Comparison of ENCODE assay signal across 16 cellular contexts in the genomic region with DNA sequence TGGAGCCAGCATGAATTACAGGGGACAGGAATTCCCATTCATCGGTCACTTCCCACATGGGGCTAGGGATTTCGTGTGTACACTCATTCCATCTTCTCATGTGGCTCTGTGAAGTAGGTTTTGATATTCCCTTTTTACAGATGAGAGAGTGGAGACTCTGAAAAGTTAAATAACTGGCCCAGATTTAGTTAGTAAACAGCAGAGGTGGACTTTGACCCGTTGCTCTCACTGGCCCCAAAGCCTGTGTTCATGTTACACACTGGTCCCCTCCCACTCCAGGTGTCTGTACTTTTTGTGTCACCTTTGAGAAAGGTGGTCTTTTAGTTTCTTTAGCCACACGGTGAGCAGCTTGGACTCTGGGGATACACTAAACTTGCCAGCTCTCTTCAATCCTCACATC.
A peak's percentile ranks its signal among the peaks of the same experiment; 100 is the strongest.
DNase-seq lines count a peak whose midpoint lies in the region; ATAC-seq, FAIRE-seq and TF ChIP-seq lines count a peak whose summit lies in the region.
"Had no signal": no experiment of that assay in that cellular context is flagged by ENCODE, and none has a peak within 500 bp of the region (broad histone marks: within the 10 kb centered on the region; RNA-seq: fewer than 3 reads in every experiment).

No MANE protein-coding gene starts in this region.

- ATAC-seq in left colon = peak; percentile 32
- ATAC-seq in stimulated activated effector memory CD8-positive, alpha-beta T cell treated with anti-CD3 and anti-CD28 coated beads, Interleukin-12 subunit alpha, Interleukin-12 subunit beta, amount 100 ng/mL, for 72 hours = no peak
- ATAC-seq: activated CD8-positive, alpha-beta T cell treated with anti-CD3 and anti-CD28 coated beads for 36 hours; naive thymus-derived CD4-positive, alpha-beta T cell had no signal

- peaks cover 86% of the 10 kb centered on the region for H3K4me1 ChIP-seq in Caco-2
- peaks cover 31% of the 10 kb centered on the region for H3K4me1 ChIP-seq in KMS-11 (ENCODE audit: low read depth, poor library complexity, severe bottlenecking)

- no peaks in the 10 kb centered on the region for H3K9me3 ChIP-seq in Caco-2
- H3K9me3 ChIP-seq: suprapubic skin had no signal

- H3K27ac ChIP-seq in KMS-11 = no peak overlapping the region
- H3K27ac ChIP-seq: suprapubic skin had no signal

- no peak overlapping the region for H2AFZ ChIP-seq in KMS-11 (ENCODE audit: low read depth)

- H3K36me3 ChIP-seq in Caco-2 (ENCODE audit: control insufficient read depth, insufficient read depth, low read length) (peaks cover 8% of the 10 kb centered on the region), KMS-11 (ENCODE audit: insufficient read depth) (no peaks in the 10 kb centered on the region)

- H3K27ac Mint-ChIP-seq in Caco-2 (ENCODE audit: unreplicated experiment) = peak overlapping the region; percentile 91
- peak overlapping the region; percentile 79 for H3K27ac Mint-ChIP-seq in stimulated activated effector memory CD8-positive, alpha-beta T cell treated with anti-CD3 and anti-CD28 coated beads, Interleukin-12 subunit alpha, Interleukin-12 subunit beta, amount 100 ng/mL, for 72 hours
- H3K27ac Mint-ChIP-seq: activated CD8-positive, alpha-beta T cell treated with anti-CD3 and anti-CD28 coated beads for 36 hours; activated naive CD4-positive, alpha-beta T cell treated with anti-CD3 and anti-CD28 coated beads for 36 hours had no signal

- CTCF ChIA-PET in Caco-2 (lab: Charles Lee) = interaction anchor here (0.7 to 1.0 kb wide), 2 partner anchors 37 to 166 kb away, joined by 8 to 11 read pairs; no protein-coding TSS in a partner anchor

- no peak overlapping the region for H3K4me3 ChIP-seq in Caco-2 (ENCODE audit: low read depth, low read length)
- no peak overlapping the region for H3K4me3 ChIP-seq in KMS-11 (IDR thresholded peaks at IDR 0.05; ENCODE audit: insufficient read depth, low read depth, low read length)
- H3K4me3 ChIP-seq: smooth muscle cell, suprapubic skin had no signal

- DNase-seq in Caco-2 (peak; percentile 61 to 65), left colon (peak in 1 of 2 donors; percentile 44), NAMALWA (ENCODE audit: low spot score) (no peak), frontal cortex (ENCODE audit: low spot score in 2 of 2) (no peak), middle frontal gyrus (ENCODE audit: extremely low spot score, low spot score) (no peak), DMS 273 (lab: John Stamatoyannopoulos, UW; ENCODE audit: unreplicated experiment) (no peak)
- no peak for DNase-seq in stimulated activated effector memory CD8-positive, alpha-beta T cell treated with anti-CD3 and anti-CD28 coated beads, Interleukin-12 subunit alpha, Interleukin-12 subunit beta, amount 100 ng/mL, for 72 hours (ENCODE audit: low spot score in 2 of 2)
- DNase-seq: activated CD4-positive, CD25-positive, alpha-beta regulatory T cell; activated CD8-positive, alpha-beta T cell treated with anti-CD3 and anti-CD28 coated beads for 36 hours; activated naive CD4-positive, alpha-beta T cell treated with anti-CD3 and anti-CD28 coated beads for 36 hours; activated T-cell treated with anti-CD3 and anti-CD28 coated beads, Interleukin-2, amount 50 U/mL, for 1 hour; naive thymus-derived CD4-positive, alpha-beta T cell; stimulated activated CD4-positive, alpha-beta T cell treated with anti-CD3 and anti-CD28 coated beads, Interleukin-4, amount 100 ng/mL, for 4 hours had no signal

- no peaks in the 10 kb centered on the region for H4K20me1 ChIP-seq in KMS-11 (ENCODE audit: insufficient read depth)

- POLR2A ChIA-PET in Caco-2 (lab: Charles Lee) = interaction anchor here (0.6 kb wide), 1 partner anchor 12 kb away, joined by 3 read pairs; no protein-coding TSS in a partner anchor

- peak overlapping the region; percentile 34; the same call in 1 of the 2 replicates for H3K4me2 ChIP-seq in KMS-11
- H3K4me2 ChIP-seq: smooth muscle cell had no signal

- no peaks in the 10 kb centered on the region for H3K27me3 Mint-ChIP-seq in Caco-2 (ENCODE audit: insufficient read depth, unreplicated experiment)
- H3K27me3 Mint-ChIP-seq: activated CD8-positive, alpha-beta T cell treated with anti-CD3 and anti-CD28 coated beads for 36 hours; naive thymus-derived CD4-positive, alpha-beta T cell had no signal

- H3K4me3 Mint-ChIP-seq in Caco-2 (ENCODE audit: unreplicated experiment) = peak overlapping the region; percentile 30
- H3K4me3 Mint-ChIP-seq in stimulated activated effector memory CD8-positive, alpha-beta T cell treated with anti-CD3 and anti-CD28 coated beads, Interleukin-12 subunit alpha, Interleukin-12 subunit beta, amount 100 ng/mL, for 72 hours = no peak overlapping the region
- H3K4me3 Mint-ChIP-seq: activated CD8-positive, alpha-beta T cell treated with anti-CD3 and anti-CD28 coated beads for 36 hours; activated naive CD4-positive, alpha-beta T cell treated with anti-CD3 and anti-CD28 coated beads for 36 hours; naive thymus-derived CD4-positive, alpha-beta T cell had no signal

- no peak for FAIRE-seq in frontal cortex (lab: Jason Lieb, UNC)

- no TSS peak for BruUV-seq in Caco-2 (replicated peaks; lab: Mats Ljungman, UMichigan)

- H3K36me3 Mint-ChIP-seq in Caco-2 (ENCODE audit: insufficient read depth, unreplicated experiment) = peaks cover 100% of the 10 kb centered on the region
- H3K36me3 Mint-ChIP-seq in stimulated activated effector memory CD8-positive, alpha-beta T cell treated with anti-CD3 and anti-CD28 coated beads, Interleukin-12 subunit alpha, Interleukin-12 subunit beta, amount 100 ng/mL, for 72 hours = peaks cover 100% of the 10 kb centered on the region

- peaks cover 61% of the 10 kb centered on the region for H3K4me1 Mint-ChIP-seq in Caco-2 (ENCODE audit: low read depth, unreplicated experiment)
- peaks cover 58% of the 10 kb centered on the region for H3K4me1 Mint-ChIP-seq in stimulated activated effector memory CD8-positive, alpha-beta T cell treated with anti-CD3 and anti-CD28 coated beads, Interleukin-12 subunit alpha, Interleukin-12 subunit beta, amount 100 ng/mL, for 72 hours

- no peak overlapping the region for H3K9ac ChIP-seq in KMS-11

- H3K27me3 ChIP-seq in Caco-2 (replicated peaks; ENCODE audit: control insufficient read depth, insufficient read depth, low read length) = no peaks in the 10 kb centered on the region
- H3K27me3 ChIP-seq in KMS-11 (ENCODE audit: insufficient read depth, low read depth) = no peaks in the 10 kb centered on the region
- H3K27me3 ChIP-seq: suprapubic skin had no signal

- intact Hi-C loops in Caco-2 (cut with micrococcal nuclease; ENCODE audit: unreplicated experiment) = loop anchor here (1.0 to 2.0 kb wide), 2 partner anchors 14 to 18 kb away; no protein-coding TSS in a partner anchor
- intact Hi-C loops in left colon (cut with DNase I, micrococcal nuclease) = loop anchor here in 1 of 2 donors (10.0 kb wide), 1 partner anchor 54 kb away; no protein-coding TSS in a partner anchor

- TF ChIP-seq CTCF in Caco-2 (IDR thresholded peaks at IDR 0.05; ENCODE audit: insufficient read depth in 1 of 2, low read depth in 1 of 2, low read length in 1 of 2, severe bottlenecking in 1 of 2, unreplicated experiment in 1 of 2) (no peak), KMS-11 (conservative IDR thresholded peaks at IDR 0.05; ENCODE audit: low read depth, low read length) (no peak)

- no peaks in the 10 kb centered on the region for H3K79me2 ChIP-seq in KMS-11 (ENCODE audit: insufficient read depth, low read depth)

- H3K9me3 Mint-ChIP-seq in Caco-2 (ENCODE audit: unreplicated experiment) = no peaks in the 10 kb centered on the region
- H3K9me3 Mint-ChIP-seq in stimulated activated effector memory CD8-positive, alpha-beta T cell treated with anti-CD3 and anti-CD28 coated beads, Interleukin-12 subunit alpha, Interleukin-12 subunit beta, amount 100 ng/mL, for 72 hours = no peaks in the 10 kb centered on the region
- H3K9me3 Mint-ChIP-seq: activated CD8-positive, alpha-beta T cell treated with anti-CD3 and anti-CD28 coated beads for 36 hours; activated naive CD4-positive, alpha-beta T cell treated with anti-CD3 and anti-CD28 coated beads for 36 hours; naive thymus-derived CD4-positive, alpha-beta T cell had no signal

Comparison
In these comparisons a context has a peak if more than half of its experiments do, and no peak if none do; other contexts are left out.
1. DNase-seq: peak in Caco-2 (2 of 2); none in stimulated activated effector memory CD8-positive, alpha-beta T cell treated with anti-CD3 and anti-CD28 coated beads, Interleukin-12 subunit alpha, Interleukin-12 subunit beta, amount 100 ng/mL, for 72 hours (0 of 2), NAMALWA (single experiment), frontal cortex (0 of 2), middle frontal gyrus (single experiment) and DMS 273 (single experiment).